In genomic region chr9:38067611-38067891, GRCh38 we compare ENCODE assay signal across 8 cellular contexts. TPM values are rescaled to one million over a fixed set of nuclear protein-coding genes. Genes with fewer than 3 reads are reported as not detected.
DNase-seq lines count a peak whose midpoint lies in the region; FAIRE-seq and TF ChIP-seq lines count a peak whose summit lies in the region.

No MANE protein-coding gene starts in this region.

- peak overlapping the region; percentile 84 for H3K9ac ChIP-seq in keratinocyte (ENCODE audit: control insufficient read depth, extremely low read depth, insufficient read depth, low read length)
- peak overlapping the region; percentile 68 to 93 (median 76) for H3K9ac ChIP-seq in subcutaneous abdominal adipose tissue (ENCODE audit: low read length in 5 of 5)

- no peak for TF ChIP-seq CTCF in keratinocyte (optimal IDR thresholded peaks at IDR 0.05 in 1 of 3, IDR thresholded peaks at IDR 0.05 in 1 of 3, conservative IDR thresholded peaks at IDR 0.05 in 1 of 3; ENCODE audit: extremely low read depth in 1 of 3, insufficient read depth in 2 of 3, low read length in 3 of 3)

- H3K27ac ChIP-seq in angular gyrus (ENCODE audit: low read depth, low read length) = peak overlapping the region; percentile 49
- H3K27ac ChIP-seq in keratinocyte (ENCODE audit: control insufficient read depth, insufficient read depth, low read length) = peak overlapping the region; percentile 61
- H3K27ac ChIP-seq in subcutaneous abdominal adipose tissue (ENCODE audit: low read depth, low read length) = peak overlapping the region; percentile 70

- FAIRE-seq in keratinocyte (lab: Jason Lieb, UNC) = no peak

- H3K9me3 ChIP-seq in keratinocyte (ENCODE audit: control insufficient read depth, low read depth, low read length) = no peaks in the 10 kb centered on the region
- H3K9me3 ChIP-seq in subcutaneous abdominal adipose tissue (ENCODE audit: control insufficient read depth in 5 of 5, low read length in 5 of 5) = no peaks in the 10 kb centered on the region

- H3K4me1 ChIP-seq in keratinocyte (ENCODE audit: control insufficient read depth, extremely low read depth, insufficient read depth, low read length) (peaks cover 27% of the 10 kb centered on the region), subcutaneous abdominal adipose tissue (ENCODE audit: control insufficient read depth in 5 of 5, insufficient read depth in 5 of 5, low read length in 5 of 5) (peaks cover 3 to 65% (median 52%) of the 10 kb centered on the region in 5 donors)

- dilution Hi-C loops in keratinocyte (cut with MboI; ENCODE audit: extremely low pct_ligation_motif_present, low sequenced_read_pairs) = loop anchor here (25.0 kb wide), 1 partner anchor 95 kb away; no protein-coding TSS in a partner anchor

- H2AFZ ChIP-seq in keratinocyte (ENCODE audit: control insufficient read depth, low read length) = no peak overlapping the region

- H3K4me3 ChIP-seq in keratinocyte (ENCODE audit: control insufficient read depth in 2 of 3, extremely low read depth in 1 of 3, insufficient read depth in 2 of 3, low read depth in 1 of 3, low read length in 3 of 3) (peak overlapping the region; percentile 74 to 97 (median 81)), subcutaneous abdominal adipose tissue (ENCODE audit: low read depth in 1 of 5, low read length in 5 of 5) (peak overlapping the region; percentile 76 to 87 (median 85))

- DNase-seq in NCI-H748 (lab: John Stamatoyannopoulos, UW; ENCODE audit: unreplicated experiment) = peak; percentile 35
- no peak for DNase-seq in NCI-H748 treated with DMSO at 0.1 percent for 48 hours (lab: John Stamatoyannopoulos, UW)
- DNase-seq in keratinocyte (ENCODE audit: low read depth, low spot score) = no peak
- no peak for DNase-seq in UCSD-AML1 (lab: John Stamatoyannopoulos, UW; ENCODE audit: unreplicated experiment)
- DNase-seq in DMS79 (lab: John Stamatoyannopoulos, UW) = no peak
- DNase-seq in HuH-7.5 (ENCODE audit: low spot score) = no peak

- peaks cover 5% of the 10 kb centered on the region for H3K9me1 ChIP-seq in keratinocyte (ENCODE audit: control insufficient read depth, extremely low read depth, insufficient read depth, low read length)

- H4K20me1 ChIP-seq in keratinocyte (ENCODE audit: control insufficient read depth, extremely low read depth, insufficient read depth, low read length) = peaks cover 12% of the 10 kb centered on the region

- H3K79me2 ChIP-seq in keratinocyte (ENCODE audit: control insufficient read depth, insufficient read depth, low read length) = peaks cover 60% of the 10 kb centered on the region

- H3K4me2 ChIP-seq in keratinocyte (ENCODE audit: control insufficient read depth, extremely low read depth, insufficient read depth, low read depth, low read length) = peak overlapping the region; percentile 89

- H3K36me3 ChIP-seq in keratinocyte (ENCODE audit: control insufficient read depth in 2 of 2, extremely low read depth in 1 of 2, insufficient read depth in 2 of 2, low read length in 2 of 2) (peaks cover 1 to 3% of the 10 kb centered on the region in 2 experiments), subcutaneous abdominal adipose tissue (ENCODE audit: control insufficient read depth in 5 of 5, insufficient read depth in 5 of 5, low read length in 5 of 5) (no peaks in the 10 kb centered on the region)

- H3K27me3 ChIP-seq in keratinocyte (ENCODE audit: control insufficient read depth, extremely low read depth, insufficient read depth, low read length) (no peaks in the 10 kb centered on the region), subcutaneous abdominal adipose tissue (ENCODE audit: control insufficient read depth in 5 of 5, insufficient read depth in 4 of 5, low read length in 5 of 5) (no peaks in the 10 kb centered on the region)

RNA-seq across cellular contexts. Expression of gene SHB, which starts 1.5 kb away (rescaled TPM):
- polyA plus RNA-seq in keratinocyte = 9.4 to 18.0 TPM (median 10.9 TPM) in 3 replicates
- 10.8 TPM for polyA plus RNA-seq in keratinocyte (2011; ENCODE audit: low read depth)
- 9.2 and 13.0 TPM in 2 replicates for polyA plus RNA-seq in keratinocyte (2011; cell fraction: cytosol; rRNA removed)
- polyA plus RNA-seq in keratinocyte (2011; cell fraction: nucleus; rRNA removed) = 12.5 and 15.5 TPM in 2 replicates
- polyA plus RNA-seq in keratinocyte (2012; ENCODE audit: low replicate concordance) = 19.8 and 20.4 TPM in 2 replicates
- polyA minus RNA-seq in keratinocyte = 11.6 to 24.3 TPM (median 12.2 TPM) in 3 replicates
- polyA minus RNA-seq in keratinocyte (2011; cell fraction: cytosol; rRNA and poly(A)+ RNA removed) = 17.5 TPM
- 17.8 and 18.4 TPM in 2 replicates for polyA minus RNA-seq in keratinocyte (2011; cell fraction: nucleus; rRNA and poly(A)+ RNA removed)
